Comparison of ENCODE assay signal across 2 cellular contexts in the genomic region with DNA sequence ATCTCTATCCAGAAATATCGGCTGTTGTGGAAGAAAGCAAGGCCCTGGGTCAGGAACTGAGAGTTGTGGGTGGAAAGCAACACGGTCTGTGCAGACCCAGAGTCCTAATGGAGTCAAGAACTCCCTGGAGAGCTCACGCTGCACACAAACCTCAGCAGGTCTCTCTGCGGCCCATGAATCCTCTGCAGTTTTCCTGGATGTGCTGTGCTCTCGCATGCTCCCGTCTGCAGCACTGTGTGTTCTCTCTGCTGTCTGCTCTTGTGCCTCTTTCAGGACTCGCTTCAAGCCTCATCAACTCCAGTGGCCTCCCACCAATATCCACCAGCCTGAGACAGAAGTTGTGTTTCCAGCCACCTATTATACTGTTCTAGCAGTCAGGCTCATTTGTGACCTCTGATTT.
TF ChIP-seq lines count a peak whose summit lies in the region.

No MANE protein-coding gene starts in this region.

TF ChIP-seq in HEK293, 187 proteins besides CTCF, POLR2A, EP300 and RAD21:
- 0 out of 2 replicates have a peak, but pooled peaks have one; percentile 19 for TF ChIP-seq ZNF600 (tag by site-specific recombination; IDR thresholded peaks at IDR 0.05)
- no peak for TF ChIP-seq ZFP69B (tag by site-specific recombination; IDR thresholded peaks at IDR 0.05)
- 0 out of 2 replicates have a peak, but pooled peaks have one; percentile 8 for TF ChIP-seq ZBTB17 (tag by site-specific recombination; IDR thresholded peaks at IDR 0.05)

TF ChIP-seq in K562, 482 proteins besides CTCF, POLR2A, EP300 and RAD21:
- no peak for TF ChIP-seq ZNF384 (IDR thresholded peaks at IDR 0.05; ENCODE audit: low read depth, low read length)
TF ChIP-seq in K562: peak in this region for 0.
